29 cellular contexts compared by ENCODE assay signal in genomic region chr12:28040251-28040650, GRCh38.
"Had no signal": no experiment of that assay in that cellular context is flagged by ENCODE, and none has a peak within 500 bp of the region (broad histone marks: within the 10 kb centered on the region; RNA-seq: fewer than 3 reads in every experiment).

No MANE protein-coding gene starts in this region.

- ATAC-seq: activated CD8-positive, alpha-beta T cell treated with anti-CD3 and anti-CD28 coated beads, Interleukin-2, amount 10 ng/mL, durations not matched to agents 7 days and 5 days; effector memory CD8-positive, alpha-beta T cell; esophagus mucosa; naive thymus-derived CD8-positive, alpha-beta T cell; right lobe of liver; stimulated activated naive B cell treated with anti-CD40 and anti-IgM and Interleukin-4, amounts not matched to agents 10 μg/mL and 1 μg/mL and 100 μg/mL, for 72 hours had no signal

- H3K4me2 ChIP-seq: neural progenitor cell had no signal

- H2AFZ ChIP-seq: neural progenitor cell had no signal

- H3K9me3 Mint-ChIP-seq: central memory CD8-positive, alpha-beta T cell; effector memory CD8-positive, alpha-beta T cell; neural progenitor cell; type B pancreatic cell had no signal

- DNase-seq: activated CD4-positive, alpha-beta T cell treated with anti-CD3 and anti-CD28 coated beads for 1 hour; activated CD4-positive, alpha-beta T cell treated with anti-CD3 and anti-CD28 coated beads, Interleukin-2, amount 50 U/mL, for 1 hour; activated CD8-positive, alpha-beta T cell treated with anti-CD3 and anti-CD28 coated beads, Interleukin-2, amount 10 ng/mL, durations not matched to agents 7 days and 5 days; adrenal gland; brain microvascular endothelial cell; colonic mucosa; dorsolateral prefrontal cortex; effector memory CD8-positive, alpha-beta T cell; head of caudate nucleus; hypothalamus; left ventricle myocardium inferior; naive thymus-derived CD8-positive, alpha-beta T cell; posterior cingulate gyrus; right lobe of liver; stimulated activated CD4-positive, alpha-beta T cell treated with anti-CD3 and anti-CD28 coated beads, Interleukin-15, amount 100 ng/mL, for 24 hours; stimulated activated CD8-positive, alpha-beta memory T cell treated with anti-CD3 and anti-CD28 coated beads, Interleukin-4, amount 100 ng/mL, for 48 hours; stimulated activated naive B cell treated with anti-CD40 and anti-IgM and Interleukin-4, amounts not matched to agents 10 μg/mL and 1 μg/mL and 100 μg/mL, for 72 hours; testis had no signal

- H3K27ac Mint-ChIP-seq: activated CD8-positive, alpha-beta T cell treated with anti-CD3 and anti-CD28 coated beads, Interleukin-2, amount 10 ng/mL, durations not matched to agents 7 days and 5 days; activated naive CD8-positive, alpha-beta T cell; effector memory CD8-positive, alpha-beta T cell; mesothelial cell of epicardium; naive thymus-derived CD8-positive, alpha-beta T cell; neural progenitor cell; stimulated activated naive B cell treated with anti-CD40 and anti-IgM and Interleukin-4, amounts not matched to agents 10 μg/mL and 1 μg/mL and 100 μg/mL, for 72 hours; type B pancreatic cell had no signal

- H3K36me3 Mint-ChIP-seq: activated naive CD8-positive, alpha-beta T cell; mesothelial cell of epicardium; naive thymus-derived CD8-positive, alpha-beta T cell; neural progenitor cell; stimulated activated naive B cell treated with anti-CD40 and anti-IgM and Interleukin-4, amounts not matched to agents 10 μg/mL and 1 μg/mL and 100 μg/mL, for 72 hours; type B pancreatic cell had no signal

- H3K4me3 Mint-ChIP-seq: activated CD8-positive, alpha-beta T cell treated with anti-CD3 and anti-CD28 coated beads, Interleukin-2, amount 10 ng/mL, durations not matched to agents 7 days and 5 days; activated naive CD8-positive, alpha-beta T cell; central memory CD8-positive, alpha-beta T cell; effector memory CD8-positive, alpha-beta T cell; mesothelial cell of epicardium; naive thymus-derived CD8-positive, alpha-beta T cell; neural progenitor cell; stimulated activated naive B cell treated with anti-CD40 and anti-IgM and Interleukin-4, amounts not matched to agents 10 μg/mL and 1 μg/mL and 100 μg/mL, for 72 hours; type B pancreatic cell had no signal

- H3K9ac ChIP-seq: neural progenitor cell had no signal

- FAIRE-seq: endothelial cell of umbilical vein, frontal cortex, TTC549 had no signal

- H3K36me3 ChIP-seq: adrenal gland, ascending aorta, brain microvascular endothelial cell, colonic mucosa, left ventricle myocardium inferior, neural progenitor cell, right lobe of liver had no signal

- H3K27me3 ChIP-seq: adrenal gland, ascending aorta, brain microvascular endothelial cell, colonic mucosa, neural progenitor cell, right lobe of liver, testis had no signal

- H3K27ac ChIP-seq: adrenal gland, ascending aorta, brain microvascular endothelial cell, colonic mucosa, dorsolateral prefrontal cortex, left ventricle myocardium inferior, neural progenitor cell, right lobe of liver, skin epidermis, testis had no signal

- H3K4me3 ChIP-seq: adrenal gland, ascending aorta, colonic mucosa, dorsolateral prefrontal cortex, left ventricle myocardium inferior, neural progenitor cell, right lobe of liver, skin epidermis, testis had no signal

- H3K27me3 Mint-ChIP-seq: central memory CD8-positive, alpha-beta T cell; naive thymus-derived CD8-positive, alpha-beta T cell; type B pancreatic cell had no signal

- H3K4me1 ChIP-seq: adrenal gland, ascending aorta, colonic mucosa, left ventricle myocardium inferior, neural progenitor cell, right lobe of liver, testis had no signal

- H3K9me3 ChIP-seq: adrenal gland, ascending aorta, colonic mucosa, left ventricle myocardium inferior, right lobe of liver, testis had no signal

- H3K4me1 Mint-ChIP-seq: central memory CD8-positive, alpha-beta T cell; naive thymus-derived CD8-positive, alpha-beta T cell; neural progenitor cell; stimulated activated naive B cell treated with anti-CD40 and anti-IgM and Interleukin-4, amounts not matched to agents 10 μg/mL and 1 μg/mL and 100 μg/mL, for 72 hours had no signal
